In genomic region chr1:19448491-19449439, GRCh38 we compare ENCODE assay signal across 8 cellular contexts. TPM values are rescaled to one million over a fixed set of nuclear protein-coding genes. Genes with fewer than 3 reads are reported as not detected.
DNase-seq lines count a peak whose midpoint lies in the region; ATAC-seq and TF ChIP-seq lines count a peak whose summit lies in the region.

No MANE protein-coding gene starts in this region.

- H3K27ac Mint-ChIP-seq in brain: peak overlapping the region in 3 of 5 experiments; percentile 73 to 92 (median 86)
- peak overlapping the region; percentile 97 to 98 for H3K27ac Mint-ChIP-seq in stimulated activated naive CD8-positive, alpha-beta T cell treated with anti-CD3 and anti-CD28 coated beads, Interleukin-15, amount 100 ng/mL, for 72 hours

- no peaks in the 10 kb centered on the region for H3K9me3 Mint-ChIP-seq in brain
- H3K9me3 Mint-ChIP-seq in stimulated activated naive CD8-positive, alpha-beta T cell treated with anti-CD3 and anti-CD28 coated beads, Interleukin-15, amount 100 ng/mL, for 72 hours: no peaks in the 10 kb centered on the region

- H3K4me1 Mint-ChIP-seq in brain: peaks cover 90% of the 10 kb centered on the region
- H3K4me1 Mint-ChIP-seq in stimulated activated naive CD8-positive, alpha-beta T cell treated with anti-CD3 and anti-CD28 coated beads, Interleukin-15, amount 100 ng/mL, for 72 hours: peaks cover 100% of the 10 kb centered on the region

- peaks cover 19% of the 10 kb centered on the region for H3K36me3 Mint-ChIP-seq in brain

- no peaks in the 10 kb centered on the region for H3K27me3 ChIP-seq in kidney epithelial cell (ENCODE audit: control insufficient read depth, insufficient read depth, low read length)

- peak; percentile 69 for DNase-seq in Ammon's horn (ENCODE audit: low spot score)
- DNase-seq in KBM-7: peak; percentile 42
- peak; percentile 90 for DNase-seq in kidney epithelial cell (ENCODE audit: low read depth)
- peak; percentile 45 to 66 for DNase-seq in stimulated activated naive CD8-positive, alpha-beta T cell treated with anti-CD3 and anti-CD28 coated beads, Interleukin-15, amount 100 ng/mL, for 72 hours
- no peak for DNase-seq in RPMI8226
- no peak for DNase-seq in DMS79 treated with DMSO at 0.1 percent for 48 hours (lab: John Stamatoyannopoulos, UW)

- no peak overlapping the region for H3K4me3 ChIP-seq in kidney epithelial cell (ENCODE audit: low read depth, low read length)

- no peaks in the 10 kb centered on the region for H3K36me3 ChIP-seq in kidney epithelial cell (ENCODE audit: control insufficient read depth, insufficient read depth, low read length)

- peak; percentile 95 for ATAC-seq in stimulated activated naive CD8-positive, alpha-beta T cell treated with anti-CD3 and anti-CD28 coated beads, Interleukin-15, amount 100 ng/mL, for 72 hours
- ATAC-seq in HG02852 (IDR thresholded peaks at IDR 0.05; ENCODE audit: unreplicated experiment): no peak

- H3K27me3 Mint-ChIP-seq in brain: no peaks in the 10 kb centered on the region
- no peaks in the 10 kb centered on the region for H3K27me3 Mint-ChIP-seq in stimulated activated naive CD8-positive, alpha-beta T cell treated with anti-CD3 and anti-CD28 coated beads, Interleukin-15, amount 100 ng/mL, for 72 hours

- in situ Hi-C loops in KBM-7 (cut with MboI; ENCODE audit: low pct_unique_long_range_greater_than_20kb, low sequenced_read_pairs): no loop called here

- peak overlapping the region in 3 of 5 experiments; percentile 32 to 48 (median 34) for H3K4me3 Mint-ChIP-seq in brain
- H3K4me3 Mint-ChIP-seq in stimulated activated naive CD8-positive, alpha-beta T cell treated with anti-CD3 and anti-CD28 coated beads, Interleukin-15, amount 100 ng/mL, for 72 hours: peak overlapping the region; percentile 70 to 75

- TF ChIP-seq CTCF in brain (conservative IDR thresholded peaks at IDR 0.05) (no peak), kidney epithelial cell (IDR thresholded peaks at IDR 0.05; ENCODE audit: insufficient read depth, low read length, poor library complexity, severe bottlenecking) (no peak)

RNA-seq across cellular contexts. Expression of gene CAPZB, which starts 36.6 kb away (rescaled TPM):
- 495 TPM for polyA plus RNA-seq in brain (ENCODE audit: insufficient read depth, low read depth, low replicate concordance)
- 93.6 and 105 TPM in 2 replicates for total RNA-seq in kidney epithelial cell

Comparison
In these comparisons a context has a peak if more than half of its experiments do, and no peak if none do; other contexts are left out.
1. DNase-seq: peak in Ammon's horn (single experiment), KBM-7 (single experiment), kidney epithelial cell (single experiment) and stimulated activated naive CD8-positive, alpha-beta T cell treated with anti-CD3 and anti-CD28 coated beads, Interleukin-15, amount 100 ng/mL, for 72 hours (2 of 2); none in RPMI8226 (single experiment) and DMS79 treated with DMSO at 0.1 percent for 48 hours (single experiment).